ENCODE assay signal across 8 cellular contexts in genomic region chr5:159049844-159050318, GRCh38. TPM values are rescaled to one million over a fixed set of nuclear protein-coding genes. Genes with fewer than 3 reads are reported as not detected.
A peak's percentile ranks its signal among the peaks of the same experiment; 100 is the strongest.
DNase-seq lines count a peak whose midpoint lies in the region; ATAC-seq, FAIRE-seq and TF ChIP-seq lines count a peak whose summit lies in the region.

No MANE protein-coding gene starts in this region.

- no peaks in the 10 kb centered on the region for H3K9me3 Mint-ChIP-seq in stimulated activated memory B cell treated with anti-CD40 and anti-IgM and Interleukin-4, amounts not matched to agents 10 μg/mL and 1 μg/mL and 100 μg/mL, for 72 hours

- no peak for DNase-seq in GM13977 (ENCODE audit: low spot score)
- DNase-seq in SK-N-MC (ENCODE audit: low read depth, low spot score): no peak
- DNase-seq in left ventricle myocardium inferior: no peak
- DNase-seq in islet precursor cell: no peak
- no peak for DNase-seq in hypothalamus (lab: John Stamatoyannopoulos, UW)
- no peak for DNase-seq in small intestine
- DNase-seq in NCI-H1092 (lab: John Stamatoyannopoulos, UW): no peak

- in situ Hi-C loops in GM13977 (cut with MboI; ENCODE audit: low pct_unique_long_range_greater_than_20kb, low sequenced_read_pairs, unreplicated experiment): no loop called here

- H3K36me3 ChIP-seq in SK-N-MC (ENCODE audit: insufficient read depth, low read length): no peaks in the 10 kb centered on the region
- no peaks in the 10 kb centered on the region for H3K36me3 ChIP-seq in left ventricle myocardium inferior
- no peaks in the 10 kb centered on the region for H3K36me3 ChIP-seq in small intestine (ENCODE audit: control insufficient read depth in 2 of 2, insufficient read depth in 2 of 2, low read length in 2 of 2)

- peaks cover 20% of the 10 kb centered on the region for H3K36me3 Mint-ChIP-seq in stimulated activated memory B cell treated with anti-CD40 and anti-IgM and Interleukin-4, amounts not matched to agents 10 μg/mL and 1 μg/mL and 100 μg/mL, for 72 hours

- peak overlapping the region; percentile 85 for H3K4me3 Mint-ChIP-seq in stimulated activated memory B cell treated with anti-CD40 and anti-IgM and Interleukin-4, amounts not matched to agents 10 μg/mL and 1 μg/mL and 100 μg/mL, for 72 hours

- H3K27me3 Mint-ChIP-seq in stimulated activated memory B cell treated with anti-CD40 and anti-IgM and Interleukin-4, amounts not matched to agents 10 μg/mL and 1 μg/mL and 100 μg/mL, for 72 hours: no peaks in the 10 kb centered on the region

- H3K9me3 ChIP-seq in SK-N-MC (ENCODE audit: low read depth, low read length): no peaks in the 10 kb centered on the region
- H3K9me3 ChIP-seq in left ventricle myocardium inferior (replicated peaks): no peaks in the 10 kb centered on the region
- H3K9me3 ChIP-seq in small intestine (ENCODE audit: control insufficient read depth, low read depth): no peaks in the 10 kb centered on the region

- no peak for FAIRE-seq in small intestine (lab: Jason Lieb, UNC)

- WGBS in small intestine, 3 donors: 11 to 28% (median 21%) methylated on average over 6 of the region's 6 CpGs

- peak; percentile 36 for TF ChIP-seq CTCF in GM13977 (IDR thresholded peaks at IDR 0.05; ENCODE audit: extremely low read depth, insufficient read depth, missing control alignments)
- TF ChIP-seq CTCF in left ventricle myocardium inferior (IDR thresholded peaks at IDR 0.05; ENCODE audit: borderline replicate concordance): peak; percentile 61

- H3K27ac ChIP-seq in SK-N-MC (peak overlapping the region; percentile 94), left ventricle myocardium inferior (replicated peaks) (peak overlapping the region; percentile 93), small intestine (ENCODE audit: low read depth in 1 of 2, low read length in 1 of 2) (peak overlapping the region in 1 of 2 donors; percentile 71)

- H3K9ac ChIP-seq in SK-N-MC (ENCODE audit: insufficient read length): peak overlapping the region; percentile 3

- H3K4me1 Mint-ChIP-seq in stimulated activated memory B cell treated with anti-CD40 and anti-IgM and Interleukin-4, amounts not matched to agents 10 μg/mL and 1 μg/mL and 100 μg/mL, for 72 hours: peaks cover 92% of the 10 kb centered on the region

- H3K4me3 ChIP-seq in SK-N-MC (peak overlapping the region; percentile 67), left ventricle myocardium inferior (peak overlapping the region; percentile 58), small intestine (ENCODE audit: low read depth in 1 of 2, low read length in 2 of 2) (no peak overlapping the region)

- intact Hi-C loops in left ventricle myocardium inferior (cut with micrococcal nuclease): no loop called here

- H3K4me1 ChIP-seq in left ventricle myocardium inferior (peaks cover 69% of the 10 kb centered on the region), small intestine (ENCODE audit: control insufficient read depth in 2 of 2, insufficient read depth in 1 of 2, low read depth in 1 of 2, low read length in 1 of 2) (no peaks in the 10 kb centered on the region)

- peak overlapping the region; percentile 98 for H3K27ac Mint-ChIP-seq in stimulated activated memory B cell treated with anti-CD40 and anti-IgM and Interleukin-4, amounts not matched to agents 10 μg/mL and 1 μg/mL and 100 μg/mL, for 72 hours

- ATAC-seq in stimulated activated memory B cell treated with anti-CD40 and anti-IgM and Interleukin-4, amounts not matched to agents 10 μg/mL and 1 μg/mL and 100 μg/mL, for 72 hours: no peak

- H3K27me3 ChIP-seq in left ventricle myocardium inferior (ENCODE audit: low read depth) (peaks cover 45% of the 10 kb centered on the region), small intestine (ENCODE audit: control insufficient read depth in 2 of 2, insufficient read depth in 2 of 2, low read length in 2 of 2) (peaks cover 0 to 11% of the 10 kb centered on the region in 2 donors)

RNA-seq across cellular contexts. Expression of gene EBF1, which starts 49.8 kb away (rescaled TPM):
- total RNA-seq in left ventricle myocardium inferior: 10.4 TPM
- polyA plus RNA-seq in small intestine: 1 to 10 TPM in 1 of 3 donors, under 1 TPM in 1, not detected in 1; 0.54 to 6.2 TPM

Comparison
In these comparisons a context has a peak if more than half of its experiments do, and no peak if none do; other contexts are left out.
1. H3K4me3 ChIP-seq: peak in SK-N-MC (single experiment) and left ventricle myocardium inferior (single experiment); none in small intestine (0 of 2).